Comparison of ENCODE assay signal across 1 cellular context in genomic region chr9:99039388-99040182, GRCh38.
TF ChIP-seq lines count a peak whose summit lies in the region.

No MANE protein-coding gene starts in this region.

TF ChIP-seq in IMR-90, 13 proteins besides CTCF, POLR2A, EP300 and RAD21 (continued from another document):
- no peak for TF ChIP-seq SMC3 (IDR thresholded peaks at IDR 0.05; ENCODE audit: low read depth, low read length)
TF ChIP-seq in IMR-90: peak in this region for 0.
